ENCODE assay signal across 26 cellular contexts in genomic region chr20:14036567-14036966, GRCh38. TPM values are rescaled to one million over a fixed set of nuclear protein-coding genes. Genes with fewer than 3 reads are reported as not detected.
"Had no signal": no experiment of that assay in that cellular context is flagged by ENCODE, and none has a peak within 500 bp of the region (broad histone marks: within the 10 kb centered on the region; RNA-seq: fewer than 3 reads in every experiment).

No MANE protein-coding gene starts in this region.

- H3K27me3 ChIP-seq: stomach, suprapubic skin, testis, thyroid gland, tibial artery, tibial nerve, transverse colon, upper lobe of left lung, upper lobe of right lung, uterus, vagina had no signal

- H3K9me3 ChIP-seq: stomach, suprapubic skin, testis, thoracic aorta, thyroid gland, tibial artery, tibial nerve, transverse colon, upper lobe of left lung, upper lobe of right lung, uterus, vagina had no signal

- DNase-seq: stimulated activated CD4-positive, alpha-beta T cell treated with anti-CD3 and anti-CD28 coated beads, Interleukin-2, amount 100 ng/mL, for 48 hours; stimulated activated CD4-positive, alpha-beta T cell treated with anti-CD3 and anti-CD28 coated beads, Interleukin-4, amount 100 ng/mL, for 1 hour; stimulated activated CD4-positive, alpha-beta T cell treated with anti-CD3 and anti-CD28 coated beads, Interleukin-4, amount 100 ng/mL, for 24 hours; stimulated activated CD4-positive, alpha-beta T cell treated with anti-CD3 and anti-CD28 coated beads, Interleukin-4, amount 100 ng/mL, for 4 hours; stimulated activated CD8-positive, alpha-beta memory T cell treated with anti-CD3 and anti-CD28 coated beads, Interleukin-4, amount 100 ng/mL, for 48 hours; stimulated activated naive B cell treated with anti-CD40 and anti-IgM and Interleukin-4, amounts not matched to agents 10 μg/mL and 1 μg/mL and 100 μg/mL, for 72 hours; stimulated activated naive CD4-positive, alpha-beta T cell; stimulated activated naive CD4-positive, alpha-beta T cell treated with Interleukin-2 at 50 U/mL for 16 hours; stimulated activated naive CD8-positive, alpha-beta T cell treated with anti-CD3 and anti-CD28 coated beads, Interleukin-15, amount 100 ng/mL, for 72 hours; stimulated activated naive CD8-positive, alpha-beta T cell treated with anti-CD3 and anti-CD28 coated beads, Interleukin-15, Interleukin-2, amounts not matched to agents 100 U/mL and 50 U/mL, for 24 hours; stomach; substantia nigra; testis; thyroid gland; tibial artery; transverse colon; upper lobe of left lung; upper lobe of right lung; uterus had no signal

- H3K27ac ChIP-seq: stomach, suprapubic skin, testis, thoracic aorta, thyroid gland, tibial artery, tibial nerve, transverse colon, upper lobe of left lung, upper lobe of right lung, uterus, vagina had no signal

- ATAC-seq: stimulated activated effector memory CD8-positive, alpha-beta T cell treated with anti-CD3 and anti-CD28 coated beads, Interleukin-12 subunit alpha, Interleukin-12 subunit beta, amount 100 ng/mL, for 72 hours; stimulated activated memory B cell treated with anti-CD40 and anti-IgM and Interleukin-4, amounts not matched to agents 10 μg/mL and 1 μg/mL and 100 μg/mL, for 72 hours; stimulated activated naive B cell treated with anti-CD40 and anti-IgM and Interleukin-4, amounts not matched to agents 10 μg/mL and 1 μg/mL and 100 μg/mL, for 72 hours; stimulated activated naive CD8-positive, alpha-beta T cell treated with anti-CD3 and anti-CD28 coated beads, Interleukin-15, amount 100 ng/mL, for 72 hours; stimulated activated naive CD8-positive, alpha-beta T cell treated with anti-CD3 and anti-CD28 coated beads, Interleukin-15, Interleukin-2, amounts not matched to agents 100 U/mL and 50 U/mL, for 24 hours; upper lobe of right lung had no signal

- H3K4me3 ChIP-seq: stomach, suprapubic skin, testis, thoracic aorta, thyroid gland, tibial artery, tibial nerve, transverse colon, upper lobe of left lung, upper lobe of right lung, uterus, vagina had no signal

- H3K4me1 ChIP-seq: stomach, suprapubic skin, testis, thyroid gland, tibial nerve, transverse colon, upper lobe of left lung, upper lobe of right lung, uterus, vagina had no signal

- H3K36me3 ChIP-seq: stomach, suprapubic skin, thoracic aorta, thyroid gland, tibial artery, tibial nerve, transverse colon, upper lobe of left lung, upper lobe of right lung, uterus, vagina had no signal

- FAIRE-seq: urothelium cell line had no signal

RNA-seq across cellular contexts. Expression of gene SEL1L2, which starts 46.2 kb away (rescaled TPM):
- total RNA-seq: suprapubic skin, thoracic aorta, thyroid gland, tibial nerve, transverse colon, upper lobe of right lung, vagina had no signal
- polyA plus RNA-seq: stomach had no signal
